9 cellular contexts compared by ENCODE assay signal in the genomic region with DNA sequence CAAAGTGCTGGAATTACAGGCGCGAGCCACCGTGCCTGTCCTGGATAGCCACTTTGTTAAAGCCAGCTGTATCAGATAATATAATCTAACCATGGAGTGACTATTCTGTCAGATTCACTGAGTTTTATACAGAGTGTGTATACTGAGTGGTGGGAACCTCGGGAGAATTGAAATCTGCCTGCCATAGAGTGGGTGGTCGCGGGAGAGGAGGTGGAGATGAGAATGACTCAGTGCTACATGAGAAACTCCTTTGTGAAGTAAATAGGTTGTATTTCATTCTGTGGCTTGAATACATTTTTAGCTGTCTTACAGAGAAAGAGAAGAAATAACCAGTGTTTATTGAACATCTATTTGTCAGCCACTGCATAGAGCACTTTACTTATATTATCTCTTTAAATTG. TPM values are rescaled to one million over a fixed set of nuclear protein-coding genes. Genes with fewer than 3 reads are reported as not detected.
DNase-seq lines count a peak whose midpoint lies in the region; ATAC-seq lines count a peak whose summit lies in the region.
"Had no signal": no experiment of that assay in that cellular context is flagged by ENCODE, and none has a peak within 500 bp of the region (broad histone marks: within the 10 kb centered on the region; RNA-seq: fewer than 3 reads in every experiment).

No MANE protein-coding gene starts in this region.

- intact Hi-C loops in activated T-helper 1 cell treated with anti-CD3 and anti-CD28 coated beads, Interleukin-12 subunit alpha, Interleukin-12 subunit beta, Interleukin-2, Interleukin-4 antibody, amounts not matched to agents 30 ng/mL and 10 ng/mL and 1 ng/mL, durations not matched to agents 14 hours and 24 hours and 36 hours (cut with micrococcal nuclease) = loop anchor here (1.0 kb wide), 1 partner anchor 25 kb away; no protein-coding TSS in a partner anchor

- peak overlapping the region; percentile 8 for H3K27ac Mint-ChIP-seq in activated naive CD4-positive, alpha-beta T cell treated with anti-CD3 and anti-CD28 coated beads, Interleukin-2, amount 50 U/mL, for 24 hours
- H3K27ac Mint-ChIP-seq in activated naive CD4-positive, alpha-beta T cell treated with anti-CD3 and anti-CD28 coated beads, Interleukin-2, amount 10 ng/mL, durations not matched to agents 7 days and 5 days = no peak overlapping the region
- peak overlapping the region; percentile 32 for H3K27ac Mint-ChIP-seq in activated T-helper 1 cell treated with anti-CD3 and anti-CD28 coated beads, Interleukin-12 subunit alpha, Interleukin-12 subunit beta, Interleukin-2, Interleukin-4 antibody, amounts not matched to agents 30 ng/mL and 10 ng/mL and 1 ng/mL, durations not matched to agents 14 hours and 24 hours and 36 hours

- no peaks in the 10 kb centered on the region for H3K27me3 Mint-ChIP-seq in activated naive CD4-positive, alpha-beta T cell treated with anti-CD3 and anti-CD28 coated beads, Interleukin-2, amount 50 U/mL, for 24 hours
- H3K27me3 Mint-ChIP-seq in activated naive CD4-positive, alpha-beta T cell treated with anti-CD3 and anti-CD28 coated beads, Interleukin-2, amount 10 ng/mL, durations not matched to agents 7 days and 5 days = no peaks in the 10 kb centered on the region
- H3K27me3 Mint-ChIP-seq in activated T-helper 1 cell treated with anti-CD3 and anti-CD28 coated beads, Interleukin-12 subunit alpha, Interleukin-12 subunit beta, Interleukin-2, Interleukin-4 antibody, amounts not matched to agents 30 ng/mL and 10 ng/mL and 1 ng/mL, durations not matched to agents 14 hours and 24 hours and 36 hours (ENCODE audit: insufficient read depth) = no peaks in the 10 kb centered on the region

- no peaks in the 10 kb centered on the region for H3K9me3 Mint-ChIP-seq in activated naive CD4-positive, alpha-beta T cell treated with anti-CD3 and anti-CD28 coated beads, Interleukin-2, amount 50 U/mL, for 24 hours
- no peaks in the 10 kb centered on the region for H3K9me3 Mint-ChIP-seq in activated naive CD4-positive, alpha-beta T cell treated with anti-CD3 and anti-CD28 coated beads, Interleukin-2, amount 10 ng/mL, durations not matched to agents 7 days and 5 days
- no peaks in the 10 kb centered on the region for H3K9me3 Mint-ChIP-seq in activated T-helper 1 cell treated with anti-CD3 and anti-CD28 coated beads, Interleukin-12 subunit alpha, Interleukin-12 subunit beta, Interleukin-2, Interleukin-4 antibody, amounts not matched to agents 30 ng/mL and 10 ng/mL and 1 ng/mL, durations not matched to agents 14 hours and 24 hours and 36 hours

- H3K36me3 Mint-ChIP-seq in activated naive CD4-positive, alpha-beta T cell treated with anti-CD3 and anti-CD28 coated beads, Interleukin-2, amount 50 U/mL, for 24 hours = peaks cover 12% of the 10 kb centered on the region
- peaks cover 11% of the 10 kb centered on the region for H3K36me3 Mint-ChIP-seq in activated naive CD4-positive, alpha-beta T cell treated with anti-CD3 and anti-CD28 coated beads, Interleukin-2, amount 10 ng/mL, durations not matched to agents 7 days and 5 days
- H3K36me3 Mint-ChIP-seq in activated T-helper 1 cell treated with anti-CD3 and anti-CD28 coated beads, Interleukin-12 subunit alpha, Interleukin-12 subunit beta, Interleukin-2, Interleukin-4 antibody, amounts not matched to agents 30 ng/mL and 10 ng/mL and 1 ng/mL, durations not matched to agents 14 hours and 24 hours and 36 hours (ENCODE audit: low read depth) = peaks cover 10% of the 10 kb centered on the region

- DNase-seq in activated naive CD4-positive, alpha-beta T cell treated with anti-CD3 and anti-CD28 coated beads, Interleukin-2, amount 10 ng/mL, durations not matched to agents 7 days and 5 days = no peak
- no peak for DNase-seq in activated T-helper 1 cell treated with anti-CD3 and anti-CD28 coated beads, Interleukin-12 subunit alpha, Interleukin-12 subunit beta, Interleukin-2, Interleukin-4 antibody, amounts not matched to agents 30 ng/mL and 10 ng/mL and 1 ng/mL, durations not matched to agents 14 hours and 24 hours and 36 hours (ENCODE audit: low spot score)
- DNase-seq in kidney glomerular epithelial cell (lab: John Stamatoyannopoulos, UW) (peak; percentile 34), HUDEP-2 (lab: John Stamatoyannopoulos, UW; ENCODE audit: unreplicated experiment in 76 of 76) (no peak)
- DNase-seq: NCI-H1092 treated with DMSO at 0.1 percent for 48 hours had no signal

- peaks cover 69% of the 10 kb centered on the region for H3K4me1 Mint-ChIP-seq in activated naive CD4-positive, alpha-beta T cell treated with anti-CD3 and anti-CD28 coated beads, Interleukin-2, amount 50 U/mL, for 24 hours
- H3K4me1 Mint-ChIP-seq in activated naive CD4-positive, alpha-beta T cell treated with anti-CD3 and anti-CD28 coated beads, Interleukin-2, amount 10 ng/mL, durations not matched to agents 7 days and 5 days = peaks cover 2% of the 10 kb centered on the region
- peaks cover 25% of the 10 kb centered on the region for H3K4me1 Mint-ChIP-seq in activated T-helper 1 cell treated with anti-CD3 and anti-CD28 coated beads, Interleukin-12 subunit alpha, Interleukin-12 subunit beta, Interleukin-2, Interleukin-4 antibody, amounts not matched to agents 30 ng/mL and 10 ng/mL and 1 ng/mL, durations not matched to agents 14 hours and 24 hours and 36 hours (ENCODE audit: low read depth)

- H3K4me3 Mint-ChIP-seq in activated naive CD4-positive, alpha-beta T cell treated with anti-CD3 and anti-CD28 coated beads, Interleukin-2, amount 50 U/mL, for 24 hours = no peak overlapping the region
- H3K4me3 Mint-ChIP-seq in activated naive CD4-positive, alpha-beta T cell treated with anti-CD3 and anti-CD28 coated beads, Interleukin-2, amount 10 ng/mL, durations not matched to agents 7 days and 5 days = no peak overlapping the region
- H3K4me3 Mint-ChIP-seq in activated T-helper 1 cell treated with anti-CD3 and anti-CD28 coated beads, Interleukin-12 subunit alpha, Interleukin-12 subunit beta, Interleukin-2, Interleukin-4 antibody, amounts not matched to agents 30 ng/mL and 10 ng/mL and 1 ng/mL, durations not matched to agents 14 hours and 24 hours and 36 hours = peak overlapping the region; percentile 2

- CTCF ChIA-PET in activated naive CD4-positive, alpha-beta T cell treated with anti-CD3 and anti-CD28 coated beads, Interleukin-2, amount 10 ng/mL, durations not matched to agents 7 days and 5 days (lab: Charles Lee) = interaction anchor here (1.3 to 1.5 kb wide), 3 partner anchors 8 to 181 kb away, joined by 3 to 5 read pairs (median 4); no protein-coding TSS in a partner anchor

- ATAC-seq in HG03460 (IDR thresholded peaks at IDR 0.05; ENCODE audit: unreplicated experiment) (no peak), HG02678 (IDR thresholded peaks at IDR 0.05; ENCODE audit: unreplicated experiment) (no peak), HG02642 (IDR thresholded peaks at IDR 0.05; ENCODE audit: poor library complexity, unreplicated experiment) (no peak)

RNA-seq across cellular contexts. Expression of a gene that starts 26.4 kb away (rescaled TPM):
- total RNA-seq in activated T-helper 1 cell treated with anti-CD3 and anti-CD28 coated beads, Interleukin-12 subunit alpha, Interleukin-12 subunit beta, Interleukin-2, Interleukin-4 antibody, amounts not matched to agents 30 ng/mL and 10 ng/mL and 1 ng/mL, durations not matched to agents 14 hours and 24 hours and 36 hours = 149 TPM in 2 replicates

RNA-seq across cellular contexts. Expression of a gene that starts 46.1 kb away (rescaled TPM):
- 7.4 and 9.2 TPM in 2 replicates for total RNA-seq in activated T-helper 1 cell treated with anti-CD3 and anti-CD28 coated beads, Interleukin-12 subunit alpha, Interleukin-12 subunit beta, Interleukin-2, Interleukin-4 antibody, amounts not matched to agents 30 ng/mL and 10 ng/mL and 1 ng/mL, durations not matched to agents 14 hours and 24 hours and 36 hours

RNA-seq across cellular contexts. Expression of a gene that starts 50.8 kb away (rescaled TPM):
- 69.0 and 70.9 TPM in 2 replicates for total RNA-seq in activated T-helper 1 cell treated with anti-CD3 and anti-CD28 coated beads, Interleukin-12 subunit alpha, Interleukin-12 subunit beta, Interleukin-2, Interleukin-4 antibody, amounts not matched to agents 30 ng/mL and 10 ng/mL and 1 ng/mL, durations not matched to agents 14 hours and 24 hours and 36 hours
